Comparison of ENCODE assay signal across 14 cellular contexts in the genomic region with DNA sequence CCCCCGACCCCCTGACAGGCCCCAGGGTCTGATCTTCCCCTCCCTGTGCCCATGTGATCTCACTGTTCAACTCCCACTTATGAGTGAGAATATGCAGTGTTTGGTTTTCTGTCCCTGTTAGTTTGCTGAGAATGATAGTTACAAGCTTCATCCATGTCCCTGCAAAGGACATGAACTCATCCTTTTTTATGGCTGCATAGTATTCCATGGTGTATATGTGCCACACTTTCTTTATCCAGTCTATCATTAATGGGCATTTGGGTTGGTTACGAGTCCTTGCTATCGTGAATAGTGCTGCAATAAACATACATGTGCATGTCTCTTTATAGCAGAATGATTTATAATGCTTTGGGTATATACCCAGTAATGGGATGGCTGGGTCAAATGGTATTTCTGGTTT. TPM values are rescaled to one million over a fixed set of nuclear protein-coding genes. Genes with fewer than 3 reads are reported as not detected.
"Had no signal": no experiment of that assay in that cellular context is flagged by ENCODE, and none has a peak within 500 bp of the region (broad histone marks: within the 10 kb centered on the region; RNA-seq: fewer than 3 reads in every experiment).

No MANE protein-coding gene starts in this region.

RNA-seq across cellular contexts. Expression of a gene that starts 41.7 kb away (rescaled TPM):
- total RNA-seq: activated B cell treated with CpG ODN at 0.5 μM for 24 hours; activated CD4-positive, alpha-beta memory T cell treated with anti-CD3 and anti-CD28 coated beads for 36 hours; activated CD4-positive, alpha-beta memory T cell treated with anti-CD3 and anti-CD28 coated beads, Interleukin-2, amount 10 ng/mL, durations not matched to agents 7 days and 5 days; activated CD4-positive, alpha-beta T cell treated with anti-CD3 and anti-CD28 coated beads for 36 hours; activated CD4-positive, alpha-beta T cell treated with anti-CD3 and anti-CD28 coated beads, Interleukin-2, amount 10 ng/mL, durations not matched to agents 24 days and 14 days; activated CD4-positive, alpha-beta T cell treated with anti-CD3 and anti-CD28 coated beads, Interleukin-2, amount 10 ng/mL, durations not matched to agents 7 days and 5 days; activated CD8-positive, alpha-beta memory T cell treated with anti-CD3 and anti-CD28 coated beads for 36 hours; activated CD8-positive, alpha-beta memory T cell treated with anti-CD3 and anti-CD28 coated beads, Interleukin-2, amount 10 ng/mL, durations not matched to agents 7 days and 5 days; activated CD8-positive, alpha-beta T cell treated with anti-CD3 and anti-CD28 coated beads for 36 hours; activated CD8-positive, alpha-beta T cell treated with anti-CD3 and anti-CD28 coated beads, Interleukin-2, amount 10 ng/mL, durations not matched to agents 7 days and 5 days; T-helper 1 cell treated with Interleukin-12 subunit alpha and Interleukin-12 subunit beta and Interleukin-4 antibody, amounts not matched to agents 30 ng/mL and 1 ng/mL, for 36 hours; T-helper 17 cell; T-helper 2 cell treated with Interferon-gamma antibody and Interleukin-4, amounts not matched to agents 100 ng/mL and 5 ng/mL, for 36 hours; WTC11 had no signal

RNA-seq across cellular contexts. Expression of a gene that starts 58.2 kb away (rescaled TPM):
- total RNA-seq: activated B cell treated with CpG ODN at 0.5 μM for 24 hours; activated CD4-positive, alpha-beta memory T cell treated with anti-CD3 and anti-CD28 coated beads for 36 hours; activated CD4-positive, alpha-beta T cell treated with anti-CD3 and anti-CD28 coated beads for 36 hours; activated CD4-positive, alpha-beta T cell treated with anti-CD3 and anti-CD28 coated beads, Interleukin-2, amount 10 ng/mL, durations not matched to agents 24 days and 14 days; activated CD4-positive, alpha-beta T cell treated with anti-CD3 and anti-CD28 coated beads, Interleukin-2, amount 10 ng/mL, durations not matched to agents 7 days and 5 days; activated CD8-positive, alpha-beta memory T cell treated with anti-CD3 and anti-CD28 coated beads for 36 hours; activated CD8-positive, alpha-beta memory T cell treated with anti-CD3 and anti-CD28 coated beads, Interleukin-2, amount 10 ng/mL, durations not matched to agents 7 days and 5 days; activated CD8-positive, alpha-beta T cell treated with anti-CD3 and anti-CD28 coated beads for 36 hours; activated CD8-positive, alpha-beta T cell treated with anti-CD3 and anti-CD28 coated beads, Interleukin-2, amount 10 ng/mL, durations not matched to agents 7 days and 5 days; T-helper 1 cell treated with Interleukin-12 subunit alpha and Interleukin-12 subunit beta and Interleukin-4 antibody, amounts not matched to agents 30 ng/mL and 1 ng/mL, for 36 hours; T-helper 17 cell; T-helper 2 cell treated with Interferon-gamma antibody and Interleukin-4, amounts not matched to agents 100 ng/mL and 5 ng/mL, for 36 hours had no signal
